ENCODE assay signal across 23 cellular contexts in the genomic region with DNA sequence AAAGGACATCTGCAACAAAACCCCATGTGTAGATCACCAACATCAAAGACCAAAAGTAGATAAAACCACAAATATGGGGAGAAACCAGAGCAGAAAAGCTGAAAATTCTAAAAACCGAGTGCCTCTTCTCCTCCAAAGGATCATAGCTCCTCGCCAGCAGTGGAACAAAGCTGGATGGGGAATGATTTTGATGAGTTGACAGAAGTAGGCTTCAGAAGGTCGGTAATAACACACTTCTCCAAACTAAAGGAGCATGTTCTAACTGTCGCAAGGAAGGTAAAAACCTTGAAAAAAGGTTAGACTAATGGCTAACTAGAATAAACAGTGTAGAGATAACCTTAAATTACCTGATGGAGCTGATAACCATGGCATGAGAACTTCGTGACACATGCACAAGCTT.
DNase-seq lines count a peak whose midpoint lies in the region; ATAC-seq, FAIRE-seq and TF ChIP-seq lines count a peak whose summit lies in the region.
"Had no signal": no experiment of that assay in that cellular context is flagged by ENCODE, and none has a peak within 500 bp of the region (broad histone marks: within the 10 kb centered on the region; RNA-seq: fewer than 3 reads in every experiment).

No MANE protein-coding gene starts in this region.

- H3K9me3 ChIP-seq in A549 (no peaks in the 10 kb centered on the region), K562 (replicated peaks; ENCODE audit: control insufficient read depth, insufficient read depth, low read depth, low read length) (no peaks in the 10 kb centered on the region), endodermal cell (ENCODE audit: control insufficient read depth, low read length) (peaks cover 17% of the 10 kb centered on the region), small intestine (ENCODE audit: control insufficient read depth, low read depth) (no peaks in the 10 kb centered on the region)
- H3K9me3 ChIP-seq: BLaER1 treated with 17β-estradiol and CSF1 and Interleukin-3, amounts not matched to agents 10 nM and 100 nM; Caco-2 had no signal

- H3K9me1 ChIP-seq in K562 (ENCODE audit: control insufficient read depth, insufficient read depth, low read length) = no peaks in the 10 kb centered on the region

- TF ChIP-seq RAD21 in A549 (conservative IDR thresholded peaks at IDR 0.05 in 1 of 2, IDR thresholded peaks at IDR 0.05 in 1 of 2) (no peak), K562 (CRISPR knock-in tag; conservative IDR thresholded peaks at IDR 0.05 in 1 of 2, IDR thresholded peaks at IDR 0.05 in 1 of 2) (no peak)

- BruUV-seq in K562 (replicated peaks; lab: Mats Ljungman, UMichigan) = no TSS peak

- H3K4me2 ChIP-seq in A549 (no peak overlapping the region), K562 (ENCODE audit: insufficient read depth, low read length) (no peak overlapping the region)
- H3K4me2 ChIP-seq: BLaER1 treated with 17β-estradiol and CSF1 and Interleukin-3, amounts not matched to agents 10 nM and 100 nM had no signal

- WGBS in A549 (ENCODE audit: missing lambda C conversion rate) = 31% methylated on average over 5 of the region's 5 CpGs
- 0% methylated on average over 5 of the region's 5 CpGs for WGBS in K562 (ENCODE audit: insufficient coverage, low coverage, missing lambda C conversion rate)
- WGBS in endodermal cell (ENCODE audit: insufficient coverage in 1 of 2, insufficient read length in 1 of 2), 2 experiments = 89 to 100% methylated on average over 4 to 5 of the region's 5 CpGs
- WGBS in small intestine, 3 donors = 30 to 63% (median 33%) methylated on average over 5 of the region's 5 CpGs

- H3K4me1 Mint-ChIP-seq in endodermal cell = no peaks in the 10 kb centered on the region
- H3K4me1 Mint-ChIP-seq in activated CD4-positive, alpha-beta T cell treated with anti-CD3 and anti-CD28 coated beads, Interleukin-2, amount 10 ng/mL, durations not matched to agents 24 days and 14 days = no peaks in the 10 kb centered on the region
- H3K4me1 Mint-ChIP-seq: B cell had no signal

- TF ChIP-seq EP300 in A549 (IDR thresholded peaks at IDR 0.05) = no peak
- TF ChIP-seq EP300 in K562 (IDR thresholded peaks at IDR 0.05; ENCODE audit: low read length) = no peak

- no peaks in the 10 kb centered on the region for H3K79me2 ChIP-seq in K562 (ENCODE audit: control insufficient read depth, insufficient read depth, low read length)

- H3K4me1 ChIP-seq in A549 (no peaks in the 10 kb centered on the region), K562 (replicated peaks in 1 of 2; ENCODE audit: control insufficient read depth in 2 of 2, insufficient read depth in 2 of 2, low read length in 2 of 2) (no peaks in the 10 kb centered on the region), endodermal cell (ENCODE audit: control insufficient read depth, insufficient read depth, low read length) (no peaks in the 10 kb centered on the region), small intestine (ENCODE audit: control insufficient read depth in 2 of 2, insufficient read depth in 1 of 2, low read depth in 1 of 2, low read length in 1 of 2) (peaks cover 0 to 4% of the 10 kb centered on the region in 2 donors)
- H3K4me1 ChIP-seq: BLaER1 treated with 17β-estradiol and CSF1 and Interleukin-3, amounts not matched to agents 10 nM and 100 nM had no signal

- H3K36me3 Mint-ChIP-seq in endodermal cell (ENCODE audit: low read depth) = no peaks in the 10 kb centered on the region
- H3K36me3 Mint-ChIP-seq in activated CD4-positive, alpha-beta T cell treated with anti-CD3 and anti-CD28 coated beads, Interleukin-2, amount 10 ng/mL, durations not matched to agents 24 days and 14 days (ENCODE audit: low read depth) = no peaks in the 10 kb centered on the region
- H3K36me3 Mint-ChIP-seq: CD8-positive, alpha-beta T cell had no signal

- H3K9ac ChIP-seq in K562 (ENCODE audit: insufficient read depth in 1 of 2, low read depth in 2 of 2, low read length in 2 of 2) = no peak overlapping the region
- no peak overlapping the region for H3K9ac ChIP-seq in endodermal cell (ENCODE audit: extremely low read depth, low read length, poor library complexity, severe bottlenecking)
- H3K9ac ChIP-seq: BLaER1 treated with 17β-estradiol and CSF1 and Interleukin-3, amounts not matched to agents 10 nM and 100 nM had no signal

- intact Hi-C loops in K562 (cut with micrococcal nuclease) = no loop called here
- intact Hi-C loops in activated CD4-positive, alpha-beta T cell treated with anti-CD3 and anti-CD28 coated beads, Interleukin-2, amount 10 ng/mL, durations not matched to agents 24 days and 14 days (cut with micrococcal nuclease) = no loop called here

- in situ Hi-C loops in K562 (cut with MboI) = no loop called here

- DNase-seq in A549 (ENCODE audit: low read depth in 1 of 2, low spot score in 1 of 2) = no peak
- DNase-seq in K562 (ENCODE audit: extremely low read depth in 1 of 4, low spot score in 3 of 4) = no peak
- no peak for DNase-seq in endodermal cell
- peak; percentile 28 for DNase-seq in small intestine
- no peak for DNase-seq in HK-2 (ENCODE audit: unreplicated experiment)
- DNase-seq in NK-92 treated with Interleukin-12 subunit alpha and Interleukin-12 subunit beta, amount 100 ng/mL, for 24 hours (lab: John Stamatoyannopoulos, UW) = no peak
- DNase-seq in activated CD4-positive, alpha-beta T cell treated with anti-CD3 and anti-CD28 coated beads, Interleukin-2, amount 10 ng/mL, durations not matched to agents 24 days and 14 days = no peak
- DNase-seq: 8988T; AML-193; Caco-2; Calu3; CD4-positive, alpha-beta T cell; CD8-positive, alpha-beta T cell; DMS79 treated with DMSO at 0.1 percent for 48 hours; GF-D8 had no signal

- no peak for ATAC-seq in A549
- no peak for ATAC-seq in K562
- ATAC-seq: CD8-positive, alpha-beta T cell had no signal

- H3K9me3 Mint-ChIP-seq in endodermal cell = peaks cover 21% of the 10 kb centered on the region
- no peaks in the 10 kb centered on the region for H3K9me3 Mint-ChIP-seq in activated CD4-positive, alpha-beta T cell treated with anti-CD3 and anti-CD28 coated beads, Interleukin-2, amount 10 ng/mL, durations not matched to agents 24 days and 14 days
- H3K9me3 Mint-ChIP-seq: CD4-positive, alpha-beta T cell; CD8-positive, alpha-beta T cell had no signal

- H3K27ac Mint-ChIP-seq in endodermal cell = no peak overlapping the region
- H3K27ac Mint-ChIP-seq in activated CD4-positive, alpha-beta T cell treated with anti-CD3 and anti-CD28 coated beads, Interleukin-2, amount 10 ng/mL, durations not matched to agents 24 days and 14 days = no peak overlapping the region
- H3K27ac Mint-ChIP-seq: B cell; CD4-positive, alpha-beta T cell; CD8-positive, alpha-beta T cell had no signal

- POLR2A ChIA-PET in A549 (lab: Yijun Ruan, JAX) = no interaction called here
- POLR2A ChIA-PET in K562 (lab: Yijun Ruan, JAX) = no interaction called here

- CTCF ChIA-PET in A549 (lab: Yijun Ruan, JAX) = interaction anchor here (0.7 kb wide), 1 partner anchor 21 kb away, joined by 3 read pairs; no protein-coding TSS in a partner anchor
- CTCF ChIA-PET in K562 (lab: Yijun Ruan, JAX; ENCODE audit: low intra/inter-chr PET ratio) = no interaction called here

- FAIRE-seq in A549 (lab: Jason Lieb, UNC) (no peak), K562 (lab: Jason Lieb, UNC) (no peak), small intestine (lab: Jason Lieb, UNC) (no peak)
- FAIRE-seq: A204.1, D721Med, G401.6, GM12891, GM19239 had no signal

- H3K36me3 ChIP-seq in K562 (ENCODE audit: control insufficient read depth, insufficient read depth, low read length) (no peaks in the 10 kb centered on the region), endodermal cell (ENCODE audit: control insufficient read depth, insufficient read depth, low read length) (no peaks in the 10 kb centered on the region), small intestine (ENCODE audit: control insufficient read depth in 2 of 2, insufficient read depth in 2 of 2, low read length in 2 of 2) (no peaks in the 10 kb centered on the region)
- H3K36me3 ChIP-seq: BLaER1 treated with 17β-estradiol and CSF1 and Interleukin-3, amounts not matched to agents 10 nM and 100 nM had no signal

- TF ChIP-seq POLR2A in A549 (IDR thresholded peaks at IDR 0.05; ENCODE audit: low read length) = no peak
- TF ChIP-seq POLR2A in K562 (conservative IDR thresholded peaks at IDR 0.05) = no peak

- H3K27me3 Mint-ChIP-seq in endodermal cell (ENCODE audit: insufficient read depth) = no peaks in the 10 kb centered on the region
- H3K27me3 Mint-ChIP-seq in activated CD4-positive, alpha-beta T cell treated with anti-CD3 and anti-CD28 coated beads, Interleukin-2, amount 10 ng/mL, durations not matched to agents 24 days and 14 days = peaks cover 4% of the 10 kb centered on the region

- H3K27me3 ChIP-seq in K562 (ENCODE audit: control insufficient read depth in 2 of 2, insufficient read depth in 2 of 2, low read length in 2 of 2) (peaks cover 0 to 7% of the 10 kb centered on the region in 2 experiments; a peak in 1 of 5 replicates), endodermal cell (ENCODE audit: control insufficient read depth, insufficient read depth, low read length, poor library complexity, severe bottlenecking) (no peaks in the 10 kb centered on the region), small intestine (ENCODE audit: control insufficient read depth in 2 of 2, insufficient read depth in 2 of 2, low read length in 2 of 2) (no peaks in the 10 kb centered on the region)
- H3K27me3 ChIP-seq: BLaER1 treated with 17β-estradiol and CSF1 and Interleukin-3, amounts not matched to agents 10 nM and 100 nM had no signal

- no peak overlapping the region for H3K4me3 Mint-ChIP-seq in endodermal cell
- H3K4me3 Mint-ChIP-seq in activated CD4-positive, alpha-beta T cell treated with anti-CD3 and anti-CD28 coated beads, Interleukin-2, amount 10 ng/mL, durations not matched to agents 24 days and 14 days = no peak overlapping the region
- H3K4me3 Mint-ChIP-seq: B cell; CD4-positive, alpha-beta T cell; CD8-positive, alpha-beta T cell had no signal

- no peak for TF ChIP-seq CTCF in A549 (IDR thresholded peaks at IDR 0.05)
- TF ChIP-seq CTCF in K562 (IDR thresholded peaks at IDR 0.05 in 2 of 3, conservative IDR thresholded peaks at IDR 0.05 in 1 of 3; ENCODE audit: insufficient read depth in 2 of 3, low read depth in 1 of 3, low read length in 3 of 3) = no peak
- TF ChIP-seq CTCF in endodermal cell (conservative IDR thresholded peaks at IDR 0.05) = no peak

- no peak overlapping the region for H2AFZ ChIP-seq in K562 (ENCODE audit: low read depth, low read length)

- H3K27ac ChIP-seq in A549 (no peak overlapping the region), K562 (ENCODE audit: extremely low read depth, low read depth, low read length) (no peak overlapping the region), endodermal cell (ENCODE audit: low read depth, low read length) (no peak overlapping the region), small intestine (ENCODE audit: low read depth in 1 of 2, low read length in 1 of 2) (no peak overlapping the region)
- H3K27ac ChIP-seq: BLaER1 treated with 17β-estradiol and CSF1 and Interleukin-3, amounts not matched to agents 10 nM and 100 nM; C4-2B had no signal

- no peak overlapping the region for H3K4me3 ChIP-seq in A549
- H3K4me3 ChIP-seq in K562 = no peak overlapping the region
- peak overlapping the region; percentile 34 for H3K4me3 ChIP-seq in endodermal cell (ENCODE audit: low read length)
- H3K4me3 ChIP-seq in small intestine (ENCODE audit: low read depth in 1 of 2, low read length in 2 of 2) = no peak overlapping the region
- H3K4me3 ChIP-seq: BLaER1 treated with 17β-estradiol and CSF1 and Interleukin-3, amounts not matched to agents 10 nM and 100 nM had no signal

- no peaks in the 10 kb centered on the region for H4K20me1 ChIP-seq in K562 (replicated peaks; ENCODE audit: control insufficient read depth, insufficient read depth, low read length)
- H4K20me1 ChIP-seq: BLaER1 treated with 17β-estradiol and CSF1 and Interleukin-3, amounts not matched to agents 10 nM and 100 nM had no signal

Comparison
In these comparisons a context has a peak if more than half of its experiments do, and no peak if none do; other contexts are left out.
1. Of the 35 proteins assayed by ChIP-seq in both K562 and A549: peak only in K562: none; only in A549: MAFK; in both: none; in neither: 34.